In genomic region chr2:73210696-73211095, GRCh38 we compare ENCODE assay signal across 1 cellular context.
TF ChIP-seq lines count a peak whose summit lies in the region.

No MANE protein-coding gene starts in this region.

TF ChIP-seq in K562, 482 proteins besides CTCF, POLR2A, EP300 and RAD21:
- TF ChIP-seq ZNF143 (CRISPR knock-in tag; IDR thresholded peaks at IDR 0.05) = no peak
- no peak for TF ChIP-seq SMARCC2 (IDR thresholded peaks at IDR 0.05; ENCODE audit: low read depth)
- TF ChIP-seq GTF2A2 (tag; IDR thresholded peaks at IDR 0.05) = no peak
- TF ChIP-seq POLR2G (IDR thresholded peaks at IDR 0.05; ENCODE audit: low read depth, low read length) = no peak
- TF ChIP-seq ARID3A (IDR thresholded peaks at IDR 0.05; ENCODE audit: borderline replicate concordance, low read depth, low read length) = no peak
- TF ChIP-seq TCF7 (IDR thresholded peaks at IDR 0.05; ENCODE audit: borderline replicate concordance) = no peak
- no peak for TF ChIP-seq HDAC6 (IDR thresholded peaks at IDR 0.05; ENCODE audit: low read depth, low read length)
- no peak for TF ChIP-seq ATF3 (IDR thresholded peaks at IDR 0.05)
- TF ChIP-seq ATF3 (CRISPR knock-in tag; conservative IDR thresholded peaks at IDR 0.05) = no peak
- TF ChIP-seq RFX7 (CRISPR knock-in tag; IDR thresholded peaks at IDR 0.05) = no peak
- TF ChIP-seq BCOR (IDR thresholded peaks at IDR 0.05) = no peak
